ENCODE assay signal across 9 cellular contexts in the genomic region with DNA sequence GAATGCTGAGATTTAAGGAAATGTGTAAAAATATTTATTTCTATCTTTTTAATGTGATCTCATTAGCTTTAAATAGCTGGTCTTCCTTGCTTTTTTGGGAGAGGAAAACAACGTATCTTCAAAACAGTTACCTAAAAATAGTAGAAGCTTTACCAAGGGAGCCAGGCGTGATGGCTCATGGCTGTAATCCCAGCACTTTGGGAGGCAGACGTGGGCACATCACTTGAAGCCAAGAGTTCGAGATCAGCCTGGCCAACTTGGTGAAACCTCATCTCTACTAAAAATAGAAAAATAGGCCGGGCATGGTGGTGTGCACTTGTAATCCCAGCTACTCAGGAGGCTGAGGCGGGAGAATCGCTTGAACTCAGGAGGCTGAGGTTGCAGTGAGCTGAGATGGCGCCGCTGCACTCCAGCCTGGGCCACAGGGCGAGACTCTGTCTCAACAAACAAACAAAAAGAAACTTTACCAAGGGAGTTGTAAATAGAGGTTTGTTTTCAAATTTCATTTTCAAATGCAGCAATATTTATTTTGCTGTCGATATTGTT. TPM values are rescaled to one million over a fixed set of nuclear protein-coding genes. Genes with fewer than 3 reads are reported as not detected.
A peak's percentile ranks its signal among the peaks of the same experiment; 100 is the strongest.
DNase-seq lines count a peak whose midpoint lies in the region; ATAC-seq and TF ChIP-seq lines count a peak whose summit lies in the region.
"Had no signal": no experiment of that assay in that cellular context is flagged by ENCODE, and none has a peak within 500 bp of the region (broad histone marks: within the 10 kb centered on the region; RNA-seq: fewer than 3 reads in every experiment).

No MANE protein-coding gene starts in this region.

- WGBS in mesenchymal stem cell, result 82% methylated on average over 8 of the region's 11 CpGs

- H3K14ac ChIP-seq in mesenchymal stem cell (ENCODE audit: low read length in 2 of 2), result no peak overlapping the region

- H2BK5ac ChIP-seq in mesenchymal stem cell (ENCODE audit: low read depth, low read length, poor library complexity, severe bottlenecking), result no peak overlapping the region

- ATAC-seq in activated T-helper 17 cell treated with anti-CD3 and anti-CD28 coated beads, Interleukin-2, amount 50 U/mL, for 72 hours (replicated peaks), result no peak
- ATAC-seq in thoracic aorta (ENCODE audit: insufficient number of reproducible peaks, low FRiP score, low read depth) (no peak), GM21825 (IDR thresholded peaks at IDR 0.05; ENCODE audit: unreplicated experiment) (no peak)

- H3K36me3 ChIP-seq in mesenchymal stem cell (ENCODE audit: control insufficient read depth in 1 of 2, insufficient read depth in 2 of 2, low read depth in 1 of 2, low read length in 2 of 2) (no peaks in the 10 kb centered on the region), thoracic aorta (no peaks in the 10 kb centered on the region)

- H3K9ac ChIP-seq in mesenchymal stem cell (ENCODE audit: low read length), result peak overlapping the region; percentile 93

- H3K4me3 ChIP-seq in mesenchymal stem cell (ENCODE audit: insufficient read depth in 1 of 2, low read depth in 1 of 2, low read length in 2 of 2) (peak overlapping the region in 1 of 2 experiments; percentile 76), thoracic aorta (peak overlapping the region; percentile 63)

- no peak overlapping the region for H3K23ac ChIP-seq in mesenchymal stem cell (ENCODE audit: low read length in 2 of 2)

- H3K27me3 Mint-ChIP-seq in activated T-helper 17 cell treated with anti-CD3 and anti-CD28 coated beads, Interleukin-2, amount 50 U/mL, for 72 hours, result no peaks in the 10 kb centered on the region

- H2AFZ ChIP-seq in mesenchymal stem cell (ENCODE audit: low read depth, low read length), result no peak overlapping the region

- H3K27ac Mint-ChIP-seq in activated T-helper 17 cell treated with anti-CD3 and anti-CD28 coated beads, Interleukin-2, amount 50 U/mL, for 72 hours, result peak overlapping the region; percentile 55

- H3K36me3 Mint-ChIP-seq in activated T-helper 17 cell treated with anti-CD3 and anti-CD28 coated beads, Interleukin-2, amount 50 U/mL, for 72 hours (ENCODE audit: low read depth), result no peaks in the 10 kb centered on the region

- no peak overlapping the region for H3K4me2 ChIP-seq in mesenchymal stem cell (ENCODE audit: low read length, poor library complexity, severe bottlenecking)

- H4K8ac ChIP-seq in mesenchymal stem cell (ENCODE audit: low read length), result no peak overlapping the region

- DNase-seq in DMS 273 (lab: John Stamatoyannopoulos, UW; ENCODE audit: unreplicated experiment) (peak; percentile 50), DMS 273 treated with DMSO at 0.1 percent for 48 hours (lab: John Stamatoyannopoulos, UW) (no peak), mesenchymal stem cell (no peak), thoracic aorta (ENCODE audit: low spot score) (no peak), HUDEP-2 (lab: John Stamatoyannopoulos, UW; ENCODE audit: unreplicated experiment in 76 of 76) (no peak), COR-L47 (lab: John Stamatoyannopoulos, UW) (no peak)

- peaks cover 7% of the 10 kb centered on the region for H3K79me1 ChIP-seq in mesenchymal stem cell (replicated peaks; ENCODE audit: low read length, poor library complexity, severe bottlenecking)

- H3K9me3 ChIP-seq in mesenchymal stem cell (ENCODE audit: control insufficient read depth, low read length), result no peaks in the 10 kb centered on the region
- no peaks in the 10 kb centered on the region for H3K9me3 ChIP-seq in thoracic aorta

- no peak overlapping the region for H2BK120ac ChIP-seq in mesenchymal stem cell (ENCODE audit: low read depth, low read length)

- TF ChIP-seq CTCF in thoracic aorta (IDR thresholded peaks at IDR 0.05), result no peak

- peaks cover 15% of the 10 kb centered on the region for H3K4me1 ChIP-seq in mesenchymal stem cell (ENCODE audit: control insufficient read depth, insufficient read depth, low read depth, low read length)
- H3K4me1 ChIP-seq in thoracic aorta (ENCODE audit: control insufficient read depth in 1 of 2, low read depth in 2 of 2), result peaks cover 10 to 17% of the 10 kb centered on the region in 2 donors

- no peaks in the 10 kb centered on the region for H3K9me3 Mint-ChIP-seq in activated T-helper 17 cell treated with anti-CD3 and anti-CD28 coated beads, Interleukin-2, amount 50 U/mL, for 72 hours

- peak overlapping the region; percentile 98 for H2AK5ac ChIP-seq in mesenchymal stem cell (ENCODE audit: low read length, severe bottlenecking)

- peaks cover 24% of the 10 kb centered on the region for H3K4me1 Mint-ChIP-seq in activated T-helper 17 cell treated with anti-CD3 and anti-CD28 coated beads, Interleukin-2, amount 50 U/mL, for 72 hours

- H3K27me3 ChIP-seq in mesenchymal stem cell (ENCODE audit: control insufficient read depth in 1 of 2, insufficient read depth in 1 of 2, low read length in 2 of 2), result no peaks in the 10 kb centered on the region
- H3K27me3 ChIP-seq in thoracic aorta (replicated peaks; ENCODE audit: insufficient read depth), result no peaks in the 10 kb centered on the region

- peak overlapping the region; percentile 67 for H2BK15ac ChIP-seq in mesenchymal stem cell (ENCODE audit: low read depth, poor library complexity, severe bottlenecking)

- peak overlapping the region; percentile 51 to 66 for H2BK12ac ChIP-seq in mesenchymal stem cell (ENCODE audit: low read length in 2 of 2)

- H3K27ac ChIP-seq in mesenchymal stem cell (ENCODE audit: low read length, poor library complexity, severe bottlenecking) (peak overlapping the region; percentile 91), thoracic aorta (peak overlapping the region; percentile 89 to 94)
- H3K27ac ChIP-seq: 22Rv1 had no signal

- H4K91ac ChIP-seq in mesenchymal stem cell (ENCODE audit: low read length), result peak overlapping the region; percentile 22

- H3K4me3 Mint-ChIP-seq in activated T-helper 17 cell treated with anti-CD3 and anti-CD28 coated beads, Interleukin-2, amount 50 U/mL, for 72 hours, result peak overlapping the region; percentile 71

- H3K18ac ChIP-seq in mesenchymal stem cell (ENCODE audit: low read depth in 1 of 2, low read length in 2 of 2), result peak overlapping the region; percentile 30 to 52

- H3K4ac ChIP-seq in mesenchymal stem cell (ENCODE audit: low read depth in 1 of 2, low read length in 2 of 2), result no peak overlapping the region

RNA-seq across cellular contexts. Expression of a gene that starts 48.4 kb away (rescaled TPM):
- 100 to 1,000 TPM; 125 to 126 TPM for total RNA-seq in activated T-helper 17 cell treated with anti-CD3 and anti-CD28 coated beads, Interleukin-2, amount 50 U/mL, for 72 hours
- 1,059 TPM for polyA plus RNA-seq in mesenchymal stem cell (2013, experiment 1 of 2)
- polyA plus RNA-seq in mesenchymal stem cell (2013, experiment 2 of 2), result 1,073 TPM
- total RNA-seq in thoracic aorta, result 1,000 to 10,000 TPM; 1,541 to 1,574 TPM

Comparison
In these comparisons a context has a peak if more than half of its experiments do, and no peak if none do; other contexts are left out.
1. RNA of a gene that starts 48.4 kb away (total RNA-seq): 1,541 to 1,574 TPM in thoracic aorta; 125 to 126 TPM in activated T-helper 17 cell treated with anti-CD3 and anti-CD28 coated beads, Interleukin-2, amount 50 U/mL, for 72 hours; every median in the first group is over 10 times any median in the second.